ENCODE assay signal across 8 cellular contexts in genomic region chr3:88058593-88059379, GRCh38. TPM values are rescaled to one million over a fixed set of nuclear protein-coding genes. Genes with fewer than 3 reads are reported as not detected.
A peak's percentile ranks its signal among the peaks of the same experiment; 100 is the strongest.
DNase-seq lines count a peak whose midpoint lies in the region; ATAC-seq and TF ChIP-seq lines count a peak whose summit lies in the region.

Gene CGGBP1 (minus strand): TSS chr3:88059005. CDS start chr3:88055976, 3,029 bp downstream.
Gene ZNF654 (plus strand): TSS chr3:88059255. CDS start chr3:88059320, 65 bp downstream.

- TF ChIP-seq CTCF in spleen (IDR thresholded peaks at IDR 0.05 in 8 of 11, conservative IDR thresholded peaks at IDR 0.05 in 3 of 11) = peak in 3 of 11 experiments; percentile 2 to 26 (median 19)

- H3K36me3 ChIP-seq in spleen = peaks cover 0 to 36% (median 18%) of the 10 kb centered on the region in 6 donors

- peak within 1 kb of the TSS; percentile 79 to 97 (median 90) for H3K4me3 ChIP-seq in spleen

- WGBS in spleen, 5 donors = 0 to 1% (median 0%) methylated on average over 59 to 76 of the region's 76 CpGs

- H3K9me3 ChIP-seq in spleen = no peaks in the 10 kb centered on the region

- peaks cover 30 to 84% (median 64%) of the 10 kb centered on the region in 6 donors for H3K4me1 ChIP-seq in spleen

- intact Hi-C loops in spleen (cut with DNase I; ENCODE audit: low total_unique reads) = no loop called here

- peak within 1 kb of the TSS; percentile 93 to 99 (median 98) for H3K27ac ChIP-seq in spleen

- H3K27me3 ChIP-seq in spleen (replicated peaks in 1 of 7) = no peaks in the 10 kb centered on the region

- TF ChIP-seq POLR2A in spleen (IDR thresholded peaks at IDR 0.05) = peak; percentile 53 to 72 (median 70)

- ATAC-seq in GM19023 (IDR thresholded peaks at IDR 0.05; ENCODE audit: unreplicated experiment) (peak; percentile 94), HG03280 (IDR thresholded peaks at IDR 0.05; ENCODE audit: unreplicated experiment) (peak; percentile 95)

- DNase-seq in AG08396 (ENCODE audit: low spot score) = peak; percentile 97
- DNase-seq in NCI-H345 treated with DMSO at 0.1 percent for 48 hours (lab: John Stamatoyannopoulos, UW; ENCODE audit: unreplicated experiment) = peak; percentile 77
- peak; percentile 95 to 97 (median 96) for DNase-seq in activated CD4-positive, CD25-positive, alpha-beta regulatory T cell (lab: John Stamatoyannopoulos, UW)
- peak; percentile 99 for DNase-seq in central memory CD4-positive, alpha-beta T cell
- DNase-seq in inferior parietal cortex (ENCODE audit: extremely low spot score) = peak; percentile 98
- DNase-seq in spleen = peak; percentile 99

RNA-seq across cellular contexts. Expression of gene CGGBP1, which starts in this region (rescaled TPM):
- 100 to 1,000 TPM in 2 of 7 donors, 10 to 100 TPM in 5; 72.8 to 130 (median 82.6) TPM for total RNA-seq in spleen
- 10 to 100 TPM; 44.0 to 56.8 (median 45.8) TPM for polyA plus RNA-seq in spleen

RNA-seq across cellular contexts. Expression of gene ZNF654, which starts in this region (rescaled TPM):
- total RNA-seq in spleen = 10 to 100 TPM; 14.9 to 22.3 (median 16.9) TPM
- polyA plus RNA-seq in spleen = 1 to 10 TPM; 2.8 to 3.8 (median 3.3) TPM

Comparison
In these comparisons a context has a peak if more than half of its experiments do, and no peak if none do; other contexts are left out.
1. Peak in every context shown above with its lines: DNase-seq, ATAC-seq, H3K4me3 ChIP-seq and H3K27ac ChIP-seq.